24 cellular contexts compared by ENCODE assay signal in the genomic region with DNA sequence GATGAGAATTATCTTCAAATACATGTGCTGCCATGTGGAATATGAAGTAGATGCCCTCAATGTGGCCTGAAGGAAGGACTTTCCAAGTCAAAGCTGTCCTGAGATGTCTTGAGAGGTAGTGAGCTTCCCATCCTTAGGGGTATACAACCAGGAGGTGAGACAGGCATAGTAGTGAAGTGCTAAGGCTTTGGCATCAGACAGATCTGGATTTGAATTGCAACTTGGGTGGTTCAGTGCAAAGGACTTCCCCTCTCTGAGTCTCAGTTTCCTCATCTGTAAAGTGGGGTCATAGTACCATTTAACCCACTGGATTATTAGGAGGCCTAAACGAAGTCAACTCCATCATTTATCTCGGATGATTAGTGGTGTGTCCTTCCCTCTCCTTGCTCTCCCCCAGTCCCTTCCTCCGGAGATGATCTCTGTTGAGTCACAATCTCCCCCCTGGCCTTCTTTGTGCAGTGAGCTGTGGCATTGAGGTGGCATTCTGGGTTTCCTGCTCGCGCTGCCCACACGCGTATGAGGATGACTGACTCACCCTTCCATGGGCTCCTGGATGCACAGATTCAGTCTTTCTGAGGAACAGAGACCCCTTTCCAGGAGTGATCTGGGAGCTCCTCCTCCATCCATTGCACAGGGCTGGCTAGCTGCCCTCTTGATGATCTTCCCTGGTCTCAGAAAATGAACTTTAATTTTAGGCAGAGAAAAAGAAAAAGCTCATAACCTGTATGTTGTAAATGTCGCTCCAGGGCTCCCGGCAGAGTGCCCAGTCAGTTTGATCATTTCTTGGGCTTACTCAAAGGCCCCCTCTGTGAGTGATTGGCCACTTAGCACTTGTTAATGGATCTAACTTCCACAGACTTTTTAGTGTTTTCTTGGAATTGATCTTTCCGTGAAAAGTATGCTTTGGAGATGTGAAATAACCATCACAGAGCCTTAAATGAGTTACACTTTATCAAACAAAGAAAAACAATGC.
DNase-seq lines count a peak whose midpoint lies in the region; ATAC-seq and TF ChIP-seq lines count a peak whose summit lies in the region.
"Had no signal": no experiment of that assay in that cellular context is flagged by ENCODE, and none has a peak within 500 bp of the region (broad histone marks: within the 10 kb centered on the region; RNA-seq: fewer than 3 reads in every experiment).

No MANE protein-coding gene starts in this region.

- 0 out of 2 replicates have a peak overlapping the region, but pooled peaks have one; percentile 8 for H3K4me2 ChIP-seq in SK-N-SH

- H4K20me1 ChIP-seq in SK-N-SH (ENCODE audit: insufficient read depth): no peaks in the 10 kb centered on the region

- H3K9ac ChIP-seq in SK-N-SH: no peak overlapping the region

- no peaks in the 10 kb centered on the region for H3K9me2 ChIP-seq in SK-N-SH

- DNase-seq in SK-N-SH (no peak), RWPE1 (ENCODE audit: low spot score) (peak; percentile 55), epithelial cell of esophagus (ENCODE audit: low read depth) (peak; percentile 68), renal cortical epithelial cell (ENCODE audit: low read depth) (peak; percentile 93), lower lobe of right lung (no peak), heart right ventricle (no peak), esophagus squamous epithelium (lab: John Stamatoyannopoulos, UW) (no peak)
- DNase-seq: activated CD4-positive, alpha-beta T cell treated with anti-CD3 and anti-CD28 coated beads, Interleukin-2, amount 10 ng/mL, durations not matched to agents 7 days and 5 days; activated T-cell treated with anti-CD3 and anti-CD28 coated beads, Interleukin-2, amount 50 U/mL, for 1 hour; caudate nucleus; CD4-positive, CD25-positive, alpha-beta regulatory T cell; DND-41; effector memory CD4-positive, alpha-beta T cell; foreskin melanocyte; Karpas-422; naive B cell; NCI-H1436 treated with DMSO at 0.1 percent for 48 hours; NCI-H345; stimulated activated CD4-positive, alpha-beta T cell treated with anti-CD3 and anti-CD28 coated beads, Interleukin-12 subunit alpha, Interleukin-12 subunit beta, amount 100 ng/mL, for 4 hours; stimulated activated naive CD4-positive, alpha-beta T cell; transverse colon had no signal

- TF ChIP-seq CTCF in SK-N-SH (IDR thresholded peaks at IDR 0.05): no peak
- no peak for TF ChIP-seq CTCF in RWPE1 (conservative IDR thresholded peaks at IDR 0.05; ENCODE audit: low read depth)
- no peak for TF ChIP-seq CTCF in epithelial cell of esophagus (IDR thresholded peaks at IDR 0.05; ENCODE audit: insufficient read depth, low read depth, low read length, missing control alignments)
- TF ChIP-seq CTCF in lower lobe of right lung (IDR thresholded peaks at IDR 0.05): no peak
- TF ChIP-seq CTCF in heart right ventricle (IDR thresholded peaks at IDR 0.05): no peak
- no peak for TF ChIP-seq CTCF in esophagus squamous epithelium (IDR thresholded peaks at IDR 0.05)

- CTCF ChIA-PET in SK-N-SH (lab: Yijun Ruan, JAX) (interaction anchor here (0.6 to 0.7 kb wide), 2 partner anchors 42 to 111 kb away, joined by 3 read pairs; no protein-coding TSS in a partner anchor), RWPE1 (lab: Yijun Ruan, JAX) (interaction anchor here (0.6 kb wide), 2 partner anchors 83 to 118 kb away, joined by 3 read pairs; no protein-coding TSS in a partner anchor)

- H3K9me3 ChIP-seq in SK-N-SH: no peaks in the 10 kb centered on the region
- H3K9me3 ChIP-seq in lower lobe of right lung: no peaks in the 10 kb centered on the region
- peaks cover 0 to 6% (median 0%) of the 10 kb centered on the region in 11 donors for H3K9me3 ChIP-seq in heart right ventricle
- no peaks in the 10 kb centered on the region for H3K9me3 ChIP-seq in esophagus squamous epithelium
- H3K9me3 ChIP-seq: transverse colon had no signal

- TF ChIP-seq EP300 in SK-N-SH (IDR thresholded peaks at IDR 0.05; ENCODE audit: borderline replicate concordance in 1 of 2, low read depth in 1 of 2, low read length in 1 of 2): peak in 1 of 2 experiments; percentile 45; a peak in 1 of 4 replicates

- H3K27me3 ChIP-seq in SK-N-SH (ENCODE audit: insufficient read depth): no peaks in the 10 kb centered on the region
- H3K27me3 ChIP-seq in lower lobe of right lung (ENCODE audit: low read depth): peaks cover 2% of the 10 kb centered on the region
- peaks cover 0 to 48% (median 28%) of the 10 kb centered on the region in 7 donors for H3K27me3 ChIP-seq in heart right ventricle
- H3K27me3 ChIP-seq in esophagus squamous epithelium: peaks cover 0 to 26% (median 0%) of the 10 kb centered on the region in 4 donors

- H3K27ac ChIP-seq in SK-N-SH (ENCODE audit: low read depth in 2 of 2, low read length in 1 of 2) (no peak overlapping the region), RWPE1 (no peak overlapping the region), lower lobe of right lung (no peak overlapping the region), heart right ventricle (no peak overlapping the region), esophagus squamous epithelium (no peak overlapping the region)
- H3K27ac ChIP-seq: 22Rv1, HL-60, transverse colon had no signal

- peaks cover 0 to 9% of the 10 kb centered on the region in 2 experiments; a peak in 1 of 4 replicates for H3K4me1 ChIP-seq in SK-N-SH (ENCODE audit: control insufficient read depth in 1 of 2, insufficient read depth in 2 of 2, low read depth in 1 of 2, low read length in 1 of 2)
- H3K4me1 ChIP-seq in lower lobe of right lung: no peaks in the 10 kb centered on the region
- no peaks in the 10 kb centered on the region for H3K4me1 ChIP-seq in heart right ventricle
- no peaks in the 10 kb centered on the region for H3K4me1 ChIP-seq in esophagus squamous epithelium
- H3K4me1 ChIP-seq: transverse colon had no signal

- POLR2A ChIA-PET in SK-N-SH (lab: Yijun Ruan, JAX): no interaction called here
- POLR2A ChIA-PET in RWPE1 (lab: Yijun Ruan, JAX; ENCODE audit: low non-redundant PET): no interaction called here

- H3F3A ChIP-seq in SK-N-SH (replicated peaks; ENCODE audit: insufficient read depth): peaks cover 4% of the 10 kb centered on the region

- no peak for TF ChIP-seq RAD21 in SK-N-SH (IDR thresholded peaks at IDR 0.05; ENCODE audit: low read length)

- intact Hi-C loops in lower lobe of right lung (cut with DNase I) (no loop called here), heart right ventricle (cut with DNase I) (no loop called here), esophagus squamous epithelium (cut with DNase I) (no loop called here)

- WGBS in SK-N-SH (ENCODE audit: low lambda C conversion rate): 33% methylated on average over 10 of the region's 10 CpGs
- WGBS in heart right ventricle, 2 donors: 67 to 74% methylated on average over 10 of the region's 10 CpGs
- WGBS in esophagus squamous epithelium, 2 donors: 27 to 39% methylated on average over 6 to 8 of the region's 10 CpGs

- H3K79me2 ChIP-seq in SK-N-SH (ENCODE audit: insufficient read depth): no peaks in the 10 kb centered on the region

- H3K36me3 ChIP-seq in SK-N-SH (replicated peaks in 1 of 2; ENCODE audit: control insufficient read depth in 1 of 2, insufficient read depth in 2 of 2, low read length in 1 of 2) (no peaks in the 10 kb centered on the region), lower lobe of right lung (no peaks in the 10 kb centered on the region), heart right ventricle (no peaks in the 10 kb centered on the region), esophagus squamous epithelium (no peaks in the 10 kb centered on the region)
- H3K36me3 ChIP-seq: transverse colon had no signal

- H3K4me3 ChIP-seq in SK-N-SH (ENCODE audit: low read depth in 2 of 2, low read length in 1 of 2) (no peak overlapping the region), epithelial cell of esophagus (ENCODE audit: low read length) (no peak overlapping the region), lower lobe of right lung (no peak overlapping the region), heart right ventricle (no peak overlapping the region), esophagus squamous epithelium (no peak overlapping the region)
- H3K4me3 ChIP-seq: transverse colon had no signal

- no peak for TF ChIP-seq POLR2A in esophagus squamous epithelium (IDR thresholded peaks at IDR 0.05)

- ATAC-seq in SK-N-SH treated with all-trans-retinoic acid at 6 μM for 48 hours: no peak
- ATAC-seq in lower lobe of right lung: no peak
- ATAC-seq in heart right ventricle: no peak

- H2AFZ ChIP-seq in SK-N-SH (ENCODE audit: low read depth): no peak overlapping the region

TF ChIP-seq in SK-N-SH, 30 proteins besides CTCF, POLR2A, EP300 and RAD21 (continues in another document):
- no peak for TF ChIP-seq RFX5 (IDR thresholded peaks at IDR 0.05; ENCODE audit: low read length)
- TF ChIP-seq, protein P1, sequence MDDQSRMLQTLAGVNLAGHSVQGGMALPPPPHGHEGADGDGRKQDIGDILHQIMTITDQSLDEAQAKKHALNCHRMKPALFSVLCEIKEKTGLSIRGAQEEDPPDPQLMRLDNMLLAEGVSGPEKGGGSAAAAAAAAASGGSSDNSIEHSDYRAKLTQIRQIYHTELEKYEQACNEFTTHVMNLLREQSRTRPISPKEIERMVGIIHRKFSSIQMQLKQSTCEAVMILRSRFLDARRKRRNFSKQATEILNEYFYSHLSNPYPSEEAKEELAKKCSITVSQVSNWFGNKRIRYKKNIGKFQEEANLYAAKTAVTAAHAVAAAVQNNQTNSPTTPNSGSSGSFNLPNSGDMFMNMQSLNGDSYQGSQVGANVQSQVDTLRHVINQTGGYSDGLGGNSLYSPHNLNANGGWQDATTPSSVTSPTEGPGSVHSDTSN (IDR thresholded peaks at IDR 0.05): peak; percentile 47; the same call in 1 of the 2 replicates
- TF ChIP-seq, protein P2, sequence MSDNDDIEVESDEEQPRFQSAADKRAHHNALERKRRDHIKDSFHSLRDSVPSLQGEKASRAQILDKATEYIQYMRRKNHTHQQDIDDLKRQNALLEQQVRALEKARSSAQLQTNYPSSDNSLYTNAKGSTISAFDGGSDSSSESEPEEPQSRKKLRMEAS (IDR thresholded peaks at IDR 0.05; ENCODE audit: low read depth): 0 out of 2 replicates have a peak, but pooled peaks have one; percentile 28

TF ChIP-seq in SK-N-SH treated with all-trans-retinoic acid at 6 μM for 48 hours, 23 proteins besides CTCF, POLR2A, EP300 and RAD21 (continues in another document):
- TF ChIP-seq POU6F1 (CRISPR knock-in tag; IDR thresholded peaks at IDR 0.05; ENCODE audit: borderline replicate concordance, low read depth) (no peak), ZFP30 (CRISPR knock-in tag; IDR thresholded peaks at IDR 0.05) (no peak), ZNF565 (CRISPR knock-in tag; conservative IDR thresholded peaks at IDR 0.05; ENCODE audit: low read depth) (no peak)

Comparison
In these comparisons a context has a peak if more than half of its experiments do, and no peak if none do; other contexts are left out.
1. DNase-seq: peak in RWPE1 (single experiment), epithelial cell of esophagus (single experiment) and renal cortical epithelial cell (single experiment); none in SK-N-SH (single experiment), lower lobe of right lung (single experiment), heart right ventricle (0 of 2) and esophagus squamous epithelium (single experiment).